ENCODE assay signal across 16 cellular contexts in genomic region chr14:34113051-34113511, GRCh38.
A peak's percentile ranks its signal among the peaks of the same experiment; 100 is the strongest.
DNase-seq lines count a peak whose midpoint lies in the region; FAIRE-seq and TF ChIP-seq lines count a peak whose summit lies in the region.
"Had no signal": no experiment of that assay in that cellular context is flagged by ENCODE, and none has a peak within 500 bp of the region (broad histone marks: within the 10 kb centered on the region; RNA-seq: fewer than 3 reads in every experiment).

No MANE protein-coding gene starts in this region.

- no peaks in the 10 kb centered on the region for H4K20me1 ChIP-seq in astrocyte (ENCODE audit: insufficient read depth, low read length)
- H4K20me1 ChIP-seq in keratinocyte (ENCODE audit: control insufficient read depth, extremely low read depth, insufficient read depth, low read length), result no peaks in the 10 kb centered on the region

- H3K4me1 ChIP-seq in astrocyte (ENCODE audit: insufficient read depth, low read length) (peaks cover 3% of the 10 kb centered on the region), keratinocyte (ENCODE audit: control insufficient read depth, extremely low read depth, insufficient read depth, low read length) (peaks cover 27% of the 10 kb centered on the region), ascending aorta (no peaks in the 10 kb centered on the region)
- H3K4me1 ChIP-seq: adrenal gland, vagina had no signal

- H3K36me3 ChIP-seq in astrocyte (ENCODE audit: insufficient read depth, low read length), result no peaks in the 10 kb centered on the region
- H3K36me3 ChIP-seq in keratinocyte (ENCODE audit: control insufficient read depth in 2 of 2, extremely low read depth in 1 of 2, insufficient read depth in 2 of 2, low read length in 2 of 2), result no peaks in the 10 kb centered on the region
- H3K36me3 ChIP-seq in ascending aorta, result no peaks in the 10 kb centered on the region
- H3K36me3 ChIP-seq: adrenal gland, vagina had no signal

- dilution Hi-C loops in keratinocyte (cut with MboI; ENCODE audit: extremely low pct_ligation_motif_present, low sequenced_read_pairs), result no loop called here

- peaks cover 23% of the 10 kb centered on the region for H3K4me1 Mint-ChIP-seq in astrocyte (ENCODE audit: low read depth, unreplicated experiment)

- intact Hi-C loops in ascending aorta (cut with DNase I), result no loop called here

- no peaks in the 10 kb centered on the region for H3K79me2 ChIP-seq in astrocyte (ENCODE audit: insufficient read depth, low read length)
- H3K79me2 ChIP-seq in keratinocyte (ENCODE audit: control insufficient read depth, insufficient read depth, low read length), result no peaks in the 10 kb centered on the region

- peaks cover 2% of the 10 kb centered on the region for H3K9me1 ChIP-seq in keratinocyte (ENCODE audit: control insufficient read depth, extremely low read depth, insufficient read depth, low read length)

- TF ChIP-seq CTCF in AG09319 (IDR thresholded peaks at IDR 0.05; ENCODE audit: low read depth, low read length), result no peak
- TF ChIP-seq CTCF in astrocyte (IDR thresholded peaks at IDR 0.05; ENCODE audit: insufficient read depth, low read depth, low read length), result no peak
- no peak for TF ChIP-seq CTCF in keratinocyte (optimal IDR thresholded peaks at IDR 0.05 in 1 of 3, IDR thresholded peaks at IDR 0.05 in 1 of 3, conservative IDR thresholded peaks at IDR 0.05 in 1 of 3; ENCODE audit: extremely low read depth in 1 of 3, insufficient read depth in 2 of 3, low read length in 3 of 3)
- TF ChIP-seq CTCF in ascending aorta (IDR thresholded peaks at IDR 0.05), result no peak

- H3K27ac ChIP-seq in astrocyte (ENCODE audit: low read depth, low read length) (peak overlapping the region; percentile 15), keratinocyte (ENCODE audit: control insufficient read depth, insufficient read depth, low read length) (peak overlapping the region; percentile 31), ascending aorta (no peak overlapping the region)
- H3K27ac ChIP-seq: adrenal gland, vagina had no signal

- H3K9ac ChIP-seq in astrocyte (ENCODE audit: low read length) (no peak overlapping the region), keratinocyte (ENCODE audit: control insufficient read depth, extremely low read depth, insufficient read depth, low read length) (peak overlapping the region; percentile 7)

- H3K27me3 Mint-ChIP-seq in astrocyte (ENCODE audit: low read depth, unreplicated experiment), result no peaks in the 10 kb centered on the region

- no peak overlapping the region for H3K4me3 Mint-ChIP-seq in astrocyte (ENCODE audit: unreplicated experiment)

- H3K4me3 ChIP-seq in astrocyte (ENCODE audit: insufficient read depth, low read depth, low read length) (no peak overlapping the region), keratinocyte (ENCODE audit: control insufficient read depth in 2 of 3, extremely low read depth in 1 of 3, insufficient read depth in 2 of 3, low read depth in 1 of 3, low read length in 3 of 3) (peak overlapping the region in 2 of 3 experiments; percentile 28 to 29), ascending aorta (no peak overlapping the region)
- H3K4me3 ChIP-seq: adrenal gland, lung, vagina had no signal

- DNase-seq in AG09319 (ENCODE audit: extremely low read depth, low read depth) (peak; percentile 4), HTR-8/SVneo (ENCODE audit: insufficient read length, low spot score) (peak; percentile 62), astrocyte (ENCODE audit: low read depth) (peak; percentile 82), keratinocyte (ENCODE audit: low read depth, low spot score) (peak; percentile 57), HuH-7.5 (ENCODE audit: low spot score) (no peak), ascending aorta (ENCODE audit: low spot score in 2 of 2) (no peak), SW 1271 (lab: John Stamatoyannopoulos, UW) (no peak), T-helper 2 cell (no peak)
- DNase-seq: adrenal gland; C1 segment of cervical spinal cord; effector CD4-positive, alpha-beta T cell; hypothalamus; NCI-H446 had no signal

- no peaks in the 10 kb centered on the region for H3K27me3 ChIP-seq in astrocyte (ENCODE audit: insufficient read depth, low read length)
- no peaks in the 10 kb centered on the region for H3K27me3 ChIP-seq in keratinocyte (ENCODE audit: control insufficient read depth, extremely low read depth, insufficient read depth, low read length)
- H3K27me3 ChIP-seq in ascending aorta, result no peaks in the 10 kb centered on the region
- H3K27me3 ChIP-seq: adrenal gland, vagina had no signal

- peaks cover 5% of the 10 kb centered on the region for H3K9me3 Mint-ChIP-seq in astrocyte (ENCODE audit: unreplicated experiment)

- no peak overlapping the region for H3K27ac Mint-ChIP-seq in astrocyte (ENCODE audit: unreplicated experiment)

- H2AFZ ChIP-seq in astrocyte (ENCODE audit: low read depth, low read length), result peak overlapping the region; percentile 46
- peak overlapping the region; percentile 21 for H2AFZ ChIP-seq in keratinocyte (ENCODE audit: control insufficient read depth, low read length)

- no peaks in the 10 kb centered on the region for H3K9me3 ChIP-seq in astrocyte (ENCODE audit: insufficient read depth, low read depth, low read length)
- no peaks in the 10 kb centered on the region for H3K9me3 ChIP-seq in keratinocyte (ENCODE audit: control insufficient read depth, low read depth, low read length)
- no peaks in the 10 kb centered on the region for H3K9me3 ChIP-seq in ascending aorta
- H3K9me3 ChIP-seq: adrenal gland, vagina had no signal

- no peaks in the 10 kb centered on the region for H3K36me3 Mint-ChIP-seq in astrocyte (ENCODE audit: low read depth, unreplicated experiment)

- FAIRE-seq in HTR-8/SVneo (lab: Jason Lieb, UNC) (peak; percentile 59), astrocyte (lab: Jason Lieb, UNC) (no peak), keratinocyte (lab: Jason Lieb, UNC) (peak; percentile 98)
- FAIRE-seq: RCC 7860 had no signal

- H3K4me2 ChIP-seq in astrocyte (ENCODE audit: low read length) (peak overlapping the region; percentile 51), keratinocyte (ENCODE audit: control insufficient read depth, extremely low read depth, insufficient read depth, low read depth, low read length) (peak overlapping the region; percentile 36)

Comparison
In these comparisons a context has a peak if more than half of its experiments do, and no peak if none do; other contexts are left out.
1. DNase-seq: peak in AG09319 (single experiment), HTR-8/SVneo (single experiment), astrocyte (single experiment) and keratinocyte (single experiment); none in HuH-7.5 (single experiment), ascending aorta (0 of 2), SW 1271 (0 of 2) and T-helper 2 cell (0 of 5).
2. H3K27ac ChIP-seq: peak in astrocyte (single experiment) and keratinocyte (single experiment); none in ascending aorta (0 of 2).
3. H3K4me3 ChIP-seq: peak in keratinocyte (2 of 3); none in astrocyte (single experiment) and ascending aorta (0 of 2).